Comparison of ENCODE assay signal across 13 cellular contexts in genomic region chr19:3027981-3028304, GRCh38. TPM values are rescaled to one million over a fixed set of nuclear protein-coding genes. Genes with fewer than 3 reads are reported as not detected.
DNase-seq lines count a peak whose midpoint lies in the region; ATAC-seq, FAIRE-seq and TF ChIP-seq lines count a peak whose summit lies in the region.
"Had no signal": no experiment of that assay in that cellular context is flagged by ENCODE, and none has a peak within 500 bp of the region (broad histone marks: within the 10 kb centered on the region; RNA-seq: fewer than 3 reads in every experiment).

No MANE protein-coding gene starts in this region.

- H3K9me3 ChIP-seq in CD8-positive, alpha-beta T cell (ENCODE audit: low read length) = no peaks in the 10 kb centered on the region
- H3K9me3 ChIP-seq in SK-N-MC (ENCODE audit: low read depth, low read length) = no peaks in the 10 kb centered on the region
- H3K9me3 ChIP-seq in right cardiac atrium (ENCODE audit: control insufficient read depth, low read length) = no peaks in the 10 kb centered on the region
- no peaks in the 10 kb centered on the region for H3K9me3 ChIP-seq in psoas muscle
- H3K9me3 ChIP-seq in small intestine (ENCODE audit: control insufficient read depth, low read depth) = no peaks in the 10 kb centered on the region

- no peak overlapping the region for H3K27ac ChIP-seq in CD8-positive, alpha-beta T cell (ENCODE audit: low read depth, low read length)
- H3K27ac ChIP-seq in SK-N-MC = no peak overlapping the region
- no peak overlapping the region for H3K27ac ChIP-seq in right cardiac atrium (ENCODE audit: low read length)
- no peak overlapping the region for H3K27ac ChIP-seq in psoas muscle
- H3K27ac ChIP-seq in small intestine (ENCODE audit: low read depth in 1 of 2, low read length in 1 of 2) = no peak overlapping the region

- H3K4me1 ChIP-seq in CD8-positive, alpha-beta T cell (ENCODE audit: insufficient read depth, low read length) = peaks cover 30% of the 10 kb centered on the region
- no peaks in the 10 kb centered on the region for H3K4me1 ChIP-seq in right cardiac atrium (ENCODE audit: control insufficient read depth, insufficient read depth, low read length)
- no peaks in the 10 kb centered on the region for H3K4me1 ChIP-seq in psoas muscle
- peaks cover 0 to 2% of the 10 kb centered on the region in 2 donors for H3K4me1 ChIP-seq in small intestine (ENCODE audit: control insufficient read depth in 2 of 2, insufficient read depth in 1 of 2, low read depth in 1 of 2, low read length in 1 of 2)

- H3K4me1 Mint-ChIP-seq in CD8-positive, alpha-beta T cell (ENCODE audit: low read depth) = peaks cover 29% of the 10 kb centered on the region
- H3K4me1 Mint-ChIP-seq in activated CD8-positive, alpha-beta memory T cell treated with anti-CD3 and anti-CD28 coated beads, Interleukin-2, amount 10 ng/mL, durations not matched to agents 7 days and 5 days = peaks cover 16% of the 10 kb centered on the region

- no peak overlapping the region for H3K9ac ChIP-seq in SK-N-MC (ENCODE audit: insufficient read length)

- no peak overlapping the region for H3K4me3 ChIP-seq in CD8-positive, alpha-beta T cell (ENCODE audit: low read depth, low read length)
- peak overlapping the region; percentile 79 for H3K4me3 ChIP-seq in SK-N-MC
- peak overlapping the region; percentile 96 for H3K4me3 ChIP-seq in right cardiac atrium (ENCODE audit: low read length)
- peak overlapping the region; percentile 73 for H3K4me3 ChIP-seq in psoas muscle
- H3K4me3 ChIP-seq in small intestine (ENCODE audit: low read depth in 1 of 2, low read length in 2 of 2) = no peak overlapping the region

- POLR2A ChIA-PET in CD8-positive, alpha-beta T cell (lab: Charles Lee) = interaction anchor here (0.6 to 2.0 kb wide), 4 partner anchors 25 to 1188 kb away, joined by 3 to 8 read pairs (median 3); partner anchors contain the start of gene TLE5

- CTCF ChIA-PET in CD8-positive, alpha-beta T cell (lab: Charles Lee) = interaction anchor here (1.1 to 1.7 kb wide), 2 partner anchors 15 to 57 kb away, joined by 3 to 4 read pairs; no protein-coding TSS in a partner anchor
- CTCF ChIA-PET in activated CD8-positive, alpha-beta memory T cell treated with anti-CD3 and anti-CD28 coated beads, Interleukin-2, amount 10 ng/mL, durations not matched to agents 7 days and 5 days (lab: Charles Lee) = interaction anchor here (1.1 kb wide), 1 partner anchor 48 kb away, joined by 3 read pairs; no protein-coding TSS in a partner anchor

- H3K4me3 Mint-ChIP-seq in CD8-positive, alpha-beta T cell = peak overlapping the region; percentile 82
- H3K4me3 Mint-ChIP-seq in activated CD8-positive, alpha-beta memory T cell treated with anti-CD3 and anti-CD28 coated beads, Interleukin-2, amount 10 ng/mL, durations not matched to agents 7 days and 5 days = no peak overlapping the region
- H3K4me3 Mint-ChIP-seq: T-helper 1 cell treated with Interleukin-12 subunit alpha and Interleukin-12 subunit beta and Interleukin-4 antibody, amounts not matched to agents 30 μg/mL and 1 μg/mL, for 36 hours had no signal

- FAIRE-seq in small intestine (lab: Jason Lieb, UNC) = no peak

- no peak overlapping the region for H3K27ac Mint-ChIP-seq in CD8-positive, alpha-beta T cell
- H3K27ac Mint-ChIP-seq in activated CD8-positive, alpha-beta memory T cell treated with anti-CD3 and anti-CD28 coated beads, Interleukin-2, amount 10 ng/mL, durations not matched to agents 7 days and 5 days = no peak overlapping the region
- H3K27ac Mint-ChIP-seq: T-helper 1 cell treated with Interleukin-12 subunit alpha and Interleukin-12 subunit beta and Interleukin-4 antibody, amounts not matched to agents 30 μg/mL and 1 μg/mL, for 36 hours had no signal

- H3K9me3 Mint-ChIP-seq in CD8-positive, alpha-beta T cell = no peaks in the 10 kb centered on the region
- H3K9me3 Mint-ChIP-seq in activated CD8-positive, alpha-beta memory T cell treated with anti-CD3 and anti-CD28 coated beads, Interleukin-2, amount 10 ng/mL, durations not matched to agents 7 days and 5 days (ENCODE audit: low read depth) = no peaks in the 10 kb centered on the region
- H3K9me3 Mint-ChIP-seq: T-helper 1 cell treated with Interleukin-12 subunit alpha and Interleukin-12 subunit beta and Interleukin-4 antibody, amounts not matched to agents 30 μg/mL and 1 μg/mL, for 36 hours had no signal

- DNase-seq in CD8-positive, alpha-beta T cell = no peak
- DNase-seq in SK-N-MC (ENCODE audit: low read depth, low spot score) = no peak
- no peak for DNase-seq in right cardiac atrium
- no peak for DNase-seq in psoas muscle
- DNase-seq in small intestine = no peak
- no peak for DNase-seq in activated CD8-positive, alpha-beta memory T cell treated with anti-CD3 and anti-CD28 coated beads, Interleukin-2, amount 10 ng/mL, durations not matched to agents 7 days and 5 days
- DNase-seq in DMS 273 treated with DMSO at 0.1 percent for 48 hours (lab: John Stamatoyannopoulos, UW) = no peak
- DNase-seq: caudate nucleus; NCI-H1048; NK-92 treated with Interleukin-12 subunit alpha and Interleukin-12 subunit beta, amount 100 ng/mL, for 24 hours; stimulated activated CD8-positive, alpha-beta memory T cell treated with anti-CD3 and anti-CD28 coated beads, Interleukin-4, amount 100 ng/mL, for 48 hours had no signal

- WGBS in right cardiac atrium = 69% methylated on average over 9 of the region's 9 CpGs
- 75 to 78% (median 77%) methylated on average over 9 of the region's 9 CpGs for WGBS in psoas muscle, 3 donors
- 40 to 52% (median 42%) methylated on average over 9 of the region's 9 CpGs for WGBS in small intestine, 3 donors

- no peaks in the 10 kb centered on the region for H3K36me3 Mint-ChIP-seq in CD8-positive, alpha-beta T cell
- H3K36me3 Mint-ChIP-seq in activated CD8-positive, alpha-beta memory T cell treated with anti-CD3 and anti-CD28 coated beads, Interleukin-2, amount 10 ng/mL, durations not matched to agents 7 days and 5 days = no peaks in the 10 kb centered on the region

- H3K27me3 Mint-ChIP-seq in CD8-positive, alpha-beta T cell (ENCODE audit: low read depth) = no peaks in the 10 kb centered on the region
- peaks cover 59% of the 10 kb centered on the region for H3K27me3 Mint-ChIP-seq in activated CD8-positive, alpha-beta memory T cell treated with anti-CD3 and anti-CD28 coated beads, Interleukin-2, amount 10 ng/mL, durations not matched to agents 7 days and 5 days

- ATAC-seq in CD8-positive, alpha-beta T cell = no peak
- ATAC-seq in right cardiac atrium (peak; percentile 12 to 25), psoas muscle (peak in 1 of 4 donors; percentile 16), HG02981 (IDR thresholded peaks at IDR 0.05; ENCODE audit: unreplicated experiment) (no peak)
- no peak for ATAC-seq in activated CD8-positive, alpha-beta memory T cell treated with anti-CD3 and anti-CD28 coated beads, Interleukin-2, amount 10 ng/mL, durations not matched to agents 7 days and 5 days

- intact Hi-C loops in CD8-positive, alpha-beta T cell (cut with DNase I, micrococcal nuclease) = loop anchor here (1.0 to 5.0 kb wide), 2 partner anchors 7 to 34 kb away; partner anchors contain the start of gene TLE5 (in 1 of the 2)
- intact Hi-C loops in right cardiac atrium (cut with DNase I) = loop anchor here in 1 of 4 donors (5.0 kb wide), 1 partner anchor 46 kb away; no protein-coding TSS in a partner anchor
- intact Hi-C loops in psoas muscle (cut with DNase I) = no loop called here

- no peaks in the 10 kb centered on the region for H3K27me3 ChIP-seq in CD8-positive, alpha-beta T cell (ENCODE audit: insufficient read depth, low read length)
- H3K27me3 ChIP-seq in right cardiac atrium (ENCODE audit: control insufficient read depth, insufficient read depth) = no peaks in the 10 kb centered on the region
- H3K27me3 ChIP-seq in psoas muscle (ENCODE audit: insufficient read depth in 3 of 3, low read length in 2 of 3) = no peaks in the 10 kb centered on the region
- peaks cover 6 to 7% of the 10 kb centered on the region in 2 donors for H3K27me3 ChIP-seq in small intestine (ENCODE audit: control insufficient read depth in 2 of 2, insufficient read depth in 2 of 2, low read length in 2 of 2)

- H3K36me3 ChIP-seq in CD8-positive, alpha-beta T cell (ENCODE audit: insufficient read depth, low read length) = no peaks in the 10 kb centered on the region
- H3K36me3 ChIP-seq in SK-N-MC (ENCODE audit: insufficient read depth, low read length) (no peaks in the 10 kb centered on the region), psoas muscle (ENCODE audit: insufficient read depth in 1 of 2, low read depth in 1 of 2) (peaks cover 0 to 6% of the 10 kb centered on the region in 2 donors), small intestine (ENCODE audit: control insufficient read depth in 2 of 2, insufficient read depth in 2 of 2, low read length in 2 of 2) (no peaks in the 10 kb centered on the region)

- no peak for TF ChIP-seq CTCF in CD8-positive, alpha-beta T cell (IDR thresholded peaks at IDR 0.05)
- TF ChIP-seq CTCF in psoas muscle (IDR thresholded peaks at IDR 0.05) = no peak

RNA-seq across cellular contexts. Expression of gene TLE2, which starts 1.1 kb away (rescaled TPM):
- 10 to 100 TPM; 12.1 to 15.4 TPM for total RNA-seq in CD8-positive, alpha-beta T cell
- total RNA-seq in right cardiac atrium (100 to 1,000 TPM in 1 of 4 donors, 10 to 100 TPM in 3; 78.4 to 102 (median 88.1) TPM), psoas muscle (10 to 100 TPM; 28.6 to 42.5 (median 36.1) TPM)
- polyA plus RNA-seq in right cardiac atrium (68.6 TPM), psoas muscle (10 to 100 TPM; 23.5 to 35.1 (median 31.8) TPM), small intestine (10 to 100 TPM in 1 of 3 donors, 1 to 10 TPM in 2; 3.8 to 19.2 (median 5.4) TPM)
- total RNA-seq in activated CD8-positive, alpha-beta memory T cell treated with anti-CD3 and anti-CD28 coated beads, Interleukin-2, amount 10 ng/mL, durations not matched to agents 7 days and 5 days = 1 to 10 TPM in 1 of 2 experiments, under 1 TPM in 1; 0.47 to 1.0 TPM

RNA-seq across cellular contexts. Expression of gene TLE5, which starts 34.4 kb away (rescaled TPM):
- total RNA-seq in CD8-positive, alpha-beta T cell = 100 to 1,000 TPM; 637 to 677 TPM
- total RNA-seq in right cardiac atrium (1,000 to 10,000 TPM in 2 of 4 donors, 100 to 1,000 TPM in 2; 784 to 1,020 (median 971) TPM), psoas muscle (100 to 1,000 TPM; 390 to 607 (median 551) TPM)
- polyA plus RNA-seq in right cardiac atrium (1,565 TPM), psoas muscle (100 to 1,000 TPM; 450 to 786 (median 780) TPM), small intestine (100 to 1,000 TPM; 332 to 488 (median 370) TPM)
- total RNA-seq in activated CD8-positive, alpha-beta memory T cell treated with anti-CD3 and anti-CD28 coated beads, Interleukin-2, amount 10 ng/mL, durations not matched to agents 7 days and 5 days = 100 to 1,000 TPM; 508 to 583 TPM

RNA-seq across cellular contexts. Expression of gene TLE6, which starts 50.6 kb away (rescaled TPM):
- not detected for total RNA-seq in CD8-positive, alpha-beta T cell
- total RNA-seq in right cardiac atrium (1 to 10 TPM in 2 of 4 donors, under 1 TPM in 2; 0.28 to 2.2 (median 1.2) TPM), psoas muscle (under 1 TPM in 3 of 4 donors, not detected in 1; 0.50 to 0.89 (median 0.68) TPM)
- polyA plus RNA-seq in right cardiac atrium (2.1 TPM), psoas muscle (1 to 10 TPM in 2 of 3 donors, under 1 TPM in 1; 0.96 to 2.2 (median 1.5) TPM), small intestine (under 1 TPM in 1 of 3 donors, not detected in 2; 1.00 TPM)
- 1 to 10 TPM; 1.9 to 3.2 TPM for total RNA-seq in activated CD8-positive, alpha-beta memory T cell treated with anti-CD3 and anti-CD28 coated beads, Interleukin-2, amount 10 ng/mL, durations not matched to agents 7 days and 5 days

Comparison
In these comparisons a context has a peak if more than half of its experiments do, and no peak if none do; other contexts are left out.
1. ATAC-seq: peak in right cardiac atrium (2 of 2); none in CD8-positive, alpha-beta T cell (single experiment), HG02981 (single experiment) and activated CD8-positive, alpha-beta memory T cell treated with anti-CD3 and anti-CD28 coated beads, Interleukin-2, amount 10 ng/mL, durations not matched to agents 7 days and 5 days (single experiment).
2. H3K4me3 ChIP-seq: peak in SK-N-MC (single experiment), right cardiac atrium (single experiment) and psoas muscle (single experiment); none in CD8-positive, alpha-beta T cell (single experiment) and small intestine (0 of 2).
3. RNA of gene TLE2, which starts 1.1 kb away (total RNA-seq): 78.4 to 102 TPM in right cardiac atrium, 28.6 to 42.5 TPM in psoas muscle and 12.1 to 15.4 TPM in CD8-positive, alpha-beta T cell; 0.47 to 1.0 TPM in activated CD8-positive, alpha-beta memory T cell treated with anti-CD3 and anti-CD28 coated beads, Interleukin-2, amount 10 ng/mL, durations not matched to agents 7 days and 5 days; every median in the first group is over 4 times any median in the second.
4. intact Hi-C loops: an anchor here in CD8-positive, alpha-beta T cell (1.0 to 5.0 kb wide); none called in psoas muscle.